13 cellular contexts compared by ENCODE assay signal in genomic region chr7:30068117-30068516, GRCh38. TPM values are rescaled to one million over a fixed set of nuclear protein-coding genes. Genes with fewer than 3 reads are reported as not detected.
A peak's percentile ranks its signal among the peaks of the same experiment; 100 is the strongest.
DNase-seq lines count a peak whose midpoint lies in the region; ATAC-seq and TF ChIP-seq lines count a peak whose summit lies in the region.
"Had no signal": no experiment of that assay in that cellular context is flagged by ENCODE, and none has a peak within 500 bp of the region (broad histone marks: within the 10 kb centered on the region; RNA-seq: fewer than 3 reads in every experiment).

No MANE protein-coding gene starts in this region.

- peak overlapping the region; percentile 35 for H3K27ac ChIP-seq in GM23248
- H3K27ac ChIP-seq: cardiac muscle cell had no signal

- H3K4me2 ChIP-seq in GM23248 (ENCODE audit: unreplicated experiment) (peak overlapping the region; percentile 56), skeletal muscle satellite cell (ENCODE audit: low read length) (no peak overlapping the region)

- no peak for TF ChIP-seq CTCF in astrocyte of the cerebellum (IDR thresholded peaks at IDR 0.05; ENCODE audit: low read depth, low read length, missing control alignments)

- in situ Hi-C loops in GM23248 (cut with MboI): loop anchor here (25.0 kb wide), 1 partner anchor 306 kb away; no protein-coding TSS in a partner anchor
- in situ Hi-C loops in astrocyte of the cerebellum (cut with HindIII; ENCODE audit: low sequenced_read_pairs): loop anchor here (25.0 kb wide), 1 partner anchor 331 kb away; no protein-coding TSS in a partner anchor

- H4K20me1 ChIP-seq in GM23248 (ENCODE audit: insufficient read depth): no peaks in the 10 kb centered on the region

- no peak overlapping the region for H3K4me3 ChIP-seq in GM23248
- no peak overlapping the region for H3K4me3 ChIP-seq in astrocyte of the cerebellum (ENCODE audit: low read depth, low read length)
- H3K4me3 ChIP-seq in skeletal muscle satellite cell (ENCODE audit: low read length): no peak overlapping the region
- H3K4me3 ChIP-seq: cardiac muscle cell had no signal

- DNase-seq in GM23248: peak; percentile 92
- peak; percentile 51 for DNase-seq in astrocyte of the cerebellum (ENCODE audit: low read depth)
- DNase-seq in left cardiac atrium: no peak
- DNase-seq in NAMALWA (ENCODE audit: low spot score): no peak
- DNase-seq: activated CD8-positive, alpha-beta memory T cell treated with anti-CD3 and anti-CD28 coated beads, Interleukin-2, amount 50 U/mL, for 48 hours; naive thymus-derived CD4-positive, alpha-beta T cell; RPMI8226; stimulated activated naive CD8-positive, alpha-beta T cell treated with anti-CD3 and anti-CD28 coated beads, Interleukin-15, Interleukin-2, amounts not matched to agents 100 U/mL and 50 U/mL, for 24 hours had no signal

- no peaks in the 10 kb centered on the region for H3K36me3 ChIP-seq in GM23248 (ENCODE audit: low read depth)
- H3K36me3 ChIP-seq in skeletal muscle satellite cell (ENCODE audit: insufficient read depth, low read length): no peaks in the 10 kb centered on the region

- intact Hi-C loops in left cardiac atrium (cut with DNase I): loop anchor here in 1 of 2 donors (10.0 kb wide), 1 partner anchor 323 kb away; no protein-coding TSS in a partner anchor

- ATAC-seq in left cardiac atrium (peak; percentile 44 to 82), GM21447 (IDR thresholded peaks at IDR 0.05; ENCODE audit: unreplicated experiment) (no peak), GM19452 (IDR thresholded peaks at IDR 0.05; ENCODE audit: unreplicated experiment) (no peak), GM21825 (IDR thresholded peaks at IDR 0.05; ENCODE audit: unreplicated experiment) (no peak)
- ATAC-seq: naive thymus-derived CD4-positive, alpha-beta T cell; stimulated activated naive CD8-positive, alpha-beta T cell treated with anti-CD3 and anti-CD28 coated beads, Interleukin-15, Interleukin-2, amounts not matched to agents 100 U/mL and 50 U/mL, for 24 hours had no signal

- H3K9ac ChIP-seq in GM23248: no peak overlapping the region
- peak overlapping the region; percentile 32 for H3K9ac ChIP-seq in skeletal muscle satellite cell (ENCODE audit: low read depth, low read length)

- H3K27me3 ChIP-seq in GM23248 (replicated peaks; ENCODE audit: insufficient read depth) (no peaks in the 10 kb centered on the region), skeletal muscle satellite cell (ENCODE audit: control insufficient read depth, insufficient read depth, low read length) (no peaks in the 10 kb centered on the region)
- H3K27me3 ChIP-seq: cardiac muscle cell had no signal

- H2AFZ ChIP-seq in GM23248: no peak overlapping the region

- H3K4me1 ChIP-seq in GM23248 (ENCODE audit: insufficient read depth) (peaks cover 17% of the 10 kb centered on the region), skeletal muscle satellite cell (ENCODE audit: control insufficient read depth, insufficient read depth, low read length) (peaks cover 11% of the 10 kb centered on the region)

- peaks cover 23% of the 10 kb centered on the region for H3F3A ChIP-seq in GM23248 (ENCODE audit: insufficient read depth)

- H3K9me3 ChIP-seq in GM23248 (ENCODE audit: low read depth): no peaks in the 10 kb centered on the region
- no peaks in the 10 kb centered on the region for H3K9me3 ChIP-seq in skeletal muscle satellite cell (replicated peaks; ENCODE audit: low read length)

- no peaks in the 10 kb centered on the region for H3K79me2 ChIP-seq in GM23248 (ENCODE audit: insufficient read depth)

- H3K9me2 ChIP-seq in GM23248 (ENCODE audit: insufficient read depth): no peaks in the 10 kb centered on the region

RNA-seq across cellular contexts. Expression of gene PLEKHA8, which starts 39.9 kb away (rescaled TPM):
- total RNA-seq in GM23248 (2014; rRNA removed; shearing (Covaris generic)): 10.3 and 15.3 TPM in 2 replicates
- polyA plus RNA-seq in GM23248 (2016; fragmentation: Nextera tagmentation; extraction: Ambion mirVana): 4.5 and 4.7 TPM in 2 replicates
- 1 to 10 TPM; 4.5 to 5.3 TPM for total RNA-seq in left cardiac atrium
- total RNA-seq in skeletal muscle satellite cell (2012; rRNA removed): 8.4 and 10.7 TPM in 2 replicates

RNA-seq across cellular contexts. Expression of gene FKBP14, which starts 41.6 kb away (rescaled TPM):
- total RNA-seq in GM23248 (2014; rRNA removed; shearing (Covaris generic)): 28.3 and 31.8 TPM in 2 replicates
- polyA plus RNA-seq in GM23248 (2016; fragmentation: Nextera tagmentation; extraction: Ambion mirVana): 50.7 and 50.8 TPM in 2 replicates
- 10 to 100 TPM; 14.3 to 17.6 TPM for total RNA-seq in left cardiac atrium
- 30.4 and 44.1 TPM in 2 replicates for total RNA-seq in skeletal muscle satellite cell (2012; rRNA removed)

Comparison
In these comparisons a context has a peak if more than half of its experiments do, and no peak if none do; other contexts are left out.
1. DNase-seq: peak in GM23248 (single experiment) and astrocyte of the cerebellum (single experiment); none in left cardiac atrium (single experiment) and NAMALWA (single experiment).
2. ATAC-seq: peak in left cardiac atrium (2 of 2); none in GM21447 (single experiment), GM19452 (single experiment) and GM21825 (single experiment).